ENCODE assay signal across 8 cellular contexts in genomic region chr1:67687198-67687545, GRCh38. TPM values are rescaled to one million over a fixed set of nuclear protein-coding genes. Genes with fewer than 3 reads are reported as not detected.
DNase-seq lines count a peak whose midpoint lies in the region; ATAC-seq and TF ChIP-seq lines count a peak whose summit lies in the region.

No MANE protein-coding gene starts in this region.

- H3K9me3 ChIP-seq in left ventricle myocardium inferior (replicated peaks): no peaks in the 10 kb centered on the region
- H3K9me3 ChIP-seq in right lobe of liver: no peaks in the 10 kb centered on the region
- H3K9me3 ChIP-seq in aorta (ENCODE audit: control insufficient read depth, low read length): no peaks in the 10 kb centered on the region

- intact Hi-C loops in left ventricle myocardium inferior (cut with micrococcal nuclease): loop anchor here (5.0 to 10.0 kb wide), 2 partner anchors 65 to 122 kb away; no protein-coding TSS in a partner anchor
- intact Hi-C loops in Right ventricle myocardium superior (cut with DNase I): loop anchor here (5.0 kb wide), 2 partner anchors 70 to 125 kb away; no protein-coding TSS in a partner anchor
- intact Hi-C loops in right lobe of liver (cut with DNase I): no loop called here
- intact Hi-C loops in aorta (cut with DNase I): loop anchor here (2.0 to 5.0 kb wide), 4 partner anchors 20 to 145 kb away; partner anchors contain the start of gene GNG12 (in 1 of the 2)

- TF ChIP-seq POLR2A in right lobe of liver (IDR thresholded peaks at IDR 0.05): no peak

- ATAC-seq in Right ventricle myocardium superior (ENCODE audit: poor library complexity) (no peak), right lobe of liver (no peak), aorta (ENCODE audit: low FRiP score) (no peak), GM18909 (IDR thresholded peaks at IDR 0.05; ENCODE audit: poor library complexity, unreplicated experiment) (no peak)

- H3K36me3 ChIP-seq in left ventricle myocardium inferior (peaks cover 25% of the 10 kb centered on the region), right lobe of liver (peaks cover 0 to 19% (median 5%) of the 10 kb centered on the region in 4 donors), aorta (ENCODE audit: control insufficient read depth in 1 of 2, insufficient read depth in 2 of 2, low read length in 1 of 2) (peaks cover 0 to 3% of the 10 kb centered on the region in 2 donors)

- H3K27me3 ChIP-seq in left ventricle myocardium inferior (ENCODE audit: low read depth) (no peaks in the 10 kb centered on the region), right lobe of liver (no peaks in the 10 kb centered on the region), aorta (ENCODE audit: control insufficient read depth in 1 of 2, insufficient read depth in 2 of 2, low read length in 1 of 2) (no peaks in the 10 kb centered on the region)

- DNase-seq in left ventricle myocardium inferior: no peak
- no peak for DNase-seq in Right ventricle myocardium superior
- DNase-seq in right lobe of liver: no peak
- no peak for DNase-seq in aorta
- DNase-seq in DMS53 treated with DMSO at 0.1 percent for 48 hours (lab: John Stamatoyannopoulos, UW; ENCODE audit: unreplicated experiment): no peak
- DNase-seq in occipital lobe (lab: John Stamatoyannopoulos, UW): no peak

- H3K27ac ChIP-seq in left ventricle myocardium inferior (replicated peaks): peak overlapping the region; percentile 99
- H3K27ac ChIP-seq in adipose tissue (ENCODE audit: low read depth, low read length): peak overlapping the region; percentile 52
- peak overlapping the region; percentile 90 to 96 (median 93) for H3K27ac ChIP-seq in right lobe of liver
- H3K27ac ChIP-seq in aorta (ENCODE audit: low read depth in 1 of 2, low read length in 2 of 2): peak overlapping the region; percentile 73 to 87

- no peak for TF ChIP-seq CTCF in left ventricle myocardium inferior (IDR thresholded peaks at IDR 0.05; ENCODE audit: borderline replicate concordance)
- TF ChIP-seq CTCF in right lobe of liver (IDR thresholded peaks at IDR 0.05): no peak

- H3K4me1 ChIP-seq in left ventricle myocardium inferior: peaks cover 63% of the 10 kb centered on the region
- H3K4me1 ChIP-seq in right lobe of liver: peaks cover 0 to 28% (median 7%) of the 10 kb centered on the region in 4 donors
- H3K4me1 ChIP-seq in aorta (ENCODE audit: control insufficient read depth in 1 of 2, insufficient read depth in 2 of 2, low read length in 2 of 2): peaks cover 0 to 5% of the 10 kb centered on the region in 2 donors

- H3K4me3 ChIP-seq in left ventricle myocardium inferior (peak overlapping the region; percentile 97), right lobe of liver (peak overlapping the region; percentile 69 to 88 (median 80)), aorta (ENCODE audit: low read length in 2 of 2) (peak overlapping the region; percentile 80 to 96)

- 39 to 47% (median 46%) methylated on average over 3 of the region's 3 CpGs for WGBS in adipose tissue, 3 donors
- 17% methylated on average over 3 of the region's 3 CpGs for WGBS in right lobe of liver (ENCODE audit: insufficient coverage, low coverage, low lambda C conversion rate, missing lambda C conversion rate)
- 12 to 21% methylated on average over 3 of the region's 3 CpGs for WGBS in aorta, 2 donors

RNA-seq across cellular contexts. Expression of gene GADD45A, which starts 2.2 kb away (rescaled TPM):
- 65.0 TPM for total RNA-seq in left ventricle myocardium inferior
- total RNA-seq in Right ventricle myocardium superior: 48.1 TPM
- 100 to 1,000 TPM in 1 of 3 donors, 10 to 100 TPM in 2; 16.2 to 276 (median 36.1) TPM for polyA plus RNA-seq in adipose tissue
- total RNA-seq in right lobe of liver: 10 to 100 TPM; 14.1 to 66.4 (median 43.6) TPM
- 100 to 1,000 TPM in 1 of 2 donors, 10 to 100 TPM in 1; 49.7 to 158 TPM for total RNA-seq in aorta
- 100 to 1,000 TPM; 154 to 186 TPM for polyA plus RNA-seq in aorta
- 9.0 TPM for total RNA-seq in occipital lobe

Comparison
In these comparisons a context has a peak if more than half of its experiments do, and no peak if none do; other contexts are left out.
1. intact Hi-C loops: an anchor here in left ventricle myocardium inferior (5.0 to 10.0 kb wide), Right ventricle myocardium superior (5.0 kb wide) and aorta (2.0 to 5.0 kb wide); none called in right lobe of liver.